ENCODE assay signal across 19 cellular contexts in genomic region chr10:132870426-132870825, GRCh38.
DNase-seq lines count a peak whose midpoint lies in the region; ATAC-seq and TF ChIP-seq lines count a peak whose summit lies in the region.
"Had no signal": no experiment of that assay in that cellular context is flagged by ENCODE, and none has a peak within 500 bp of the region (broad histone marks: within the 10 kb centered on the region; RNA-seq: fewer than 3 reads in every experiment).

No MANE protein-coding gene starts in this region.

- no peak for ATAC-seq in activated naive CD8-positive, alpha-beta T cell treated with anti-CD3 and anti-CD28 coated beads, Interleukin-2, amount 10 ng/mL, durations not matched to agents 7 days and 5 days (ENCODE audit: low read depth)
- ATAC-seq in activated naive CD8-positive, alpha-beta T cell treated with anti-CD3 and anti-CD28 coated beads, Interleukin-2, amount 50 U/mL, for 24 hours = no peak
- ATAC-seq in upper lobe of right lung (no peak), GM21360 (IDR thresholded peaks at IDR 0.05; ENCODE audit: unreplicated experiment) (no peak)

- no peak overlapping the region for H3K4me3 ChIP-seq in upper lobe of right lung
- H3K4me3 ChIP-seq: SK-N-MC had no signal

- peak; percentile 4 for DNase-seq in activated naive CD8-positive, alpha-beta T cell treated with anti-CD3 and anti-CD28 coated beads, Interleukin-2, amount 10 ng/mL, durations not matched to agents 7 days and 5 days
- DNase-seq in activated naive CD8-positive, alpha-beta T cell treated with anti-CD3 and anti-CD28 coated beads, Interleukin-2, amount 50 U/mL, for 24 hours = no peak
- DNase-seq in chondrocyte (ENCODE audit: low spot score) = peak; percentile 50
- peak; percentile 62 for DNase-seq in osteocyte (ENCODE audit: extremely low spot score, unreplicated experiment)
- peak; percentile 23 for DNase-seq in upper lobe of right lung
- no peak for DNase-seq in stimulated activated CD4-positive, alpha-beta T cell treated with anti-CD3 and anti-CD28 coated beads, Interleukin-2, amount 100 ng/mL, for 48 hours
- DNase-seq: DMS53, GDM1, MV-4-11, NCI-H1105 treated with DMSO at 0.1 percent for 48 hours, NCI-H2081 treated with DMSO at 0.1 percent for 48 hours, NCI-H2171 treated with DMSO at 0.1 percent for 48 hours, NCI-H524 treated with DMSO at 0.1 percent for 48 hours, NCI-H82, SHP77 had no signal

- no peak overlapping the region for H3K4me3 Mint-ChIP-seq in activated naive CD8-positive, alpha-beta T cell treated with anti-CD3 and anti-CD28 coated beads, Interleukin-2, amount 10 ng/mL, durations not matched to agents 7 days and 5 days
- no peak overlapping the region for H3K4me3 Mint-ChIP-seq in activated naive CD8-positive, alpha-beta T cell treated with anti-CD3 and anti-CD28 coated beads, Interleukin-2, amount 50 U/mL, for 24 hours
- H3K4me3 Mint-ChIP-seq in chondrocyte (ENCODE audit: unreplicated experiment) (no peak overlapping the region), osteocyte (ENCODE audit: unreplicated experiment) (no peak overlapping the region)
- H3K4me3 Mint-ChIP-seq: IgD-negative memory B cell had no signal

- H3K27ac Mint-ChIP-seq in activated naive CD8-positive, alpha-beta T cell treated with anti-CD3 and anti-CD28 coated beads, Interleukin-2, amount 10 ng/mL, durations not matched to agents 7 days and 5 days = no peak overlapping the region
- H3K27ac Mint-ChIP-seq in activated naive CD8-positive, alpha-beta T cell treated with anti-CD3 and anti-CD28 coated beads, Interleukin-2, amount 50 U/mL, for 24 hours = no peak overlapping the region
- H3K27ac Mint-ChIP-seq in chondrocyte (ENCODE audit: unreplicated experiment) = no peak overlapping the region
- no peak overlapping the region for H3K27ac Mint-ChIP-seq in osteocyte (ENCODE audit: unreplicated experiment)
- H3K27ac Mint-ChIP-seq: IgD-negative memory B cell had no signal

- no peaks in the 10 kb centered on the region for H3K4me1 Mint-ChIP-seq in activated naive CD8-positive, alpha-beta T cell treated with anti-CD3 and anti-CD28 coated beads, Interleukin-2, amount 10 ng/mL, durations not matched to agents 7 days and 5 days
- H3K4me1 Mint-ChIP-seq in activated naive CD8-positive, alpha-beta T cell treated with anti-CD3 and anti-CD28 coated beads, Interleukin-2, amount 50 U/mL, for 24 hours = no peaks in the 10 kb centered on the region
- no peaks in the 10 kb centered on the region for H3K4me1 Mint-ChIP-seq in chondrocyte (ENCODE audit: low read depth)
- no peaks in the 10 kb centered on the region for H3K4me1 Mint-ChIP-seq in osteocyte (ENCODE audit: unreplicated experiment)
- H3K4me1 Mint-ChIP-seq: IgD-negative memory B cell had no signal

- H3K27ac ChIP-seq in upper lobe of right lung = no peak overlapping the region
- H3K27ac ChIP-seq: C4-2B, SK-N-MC had no signal

- no peaks in the 10 kb centered on the region for H3K4me1 ChIP-seq in upper lobe of right lung

- intact Hi-C loops in upper lobe of right lung (cut with DNase I) = no loop called here

- no peaks in the 10 kb centered on the region for H3K9me3 ChIP-seq in upper lobe of right lung

- H3K27me3 ChIP-seq in upper lobe of right lung = peaks cover 9% of the 10 kb centered on the region

- POLR2A ChIA-PET in activated naive CD8-positive, alpha-beta T cell treated with anti-CD3 and anti-CD28 coated beads, Interleukin-2, amount 10 ng/mL, durations not matched to agents 7 days and 5 days (lab: Charles Lee) = no interaction called here

- H3K27me3 Mint-ChIP-seq in activated naive CD8-positive, alpha-beta T cell treated with anti-CD3 and anti-CD28 coated beads, Interleukin-2, amount 10 ng/mL, durations not matched to agents 7 days and 5 days = peaks cover 10% of the 10 kb centered on the region
- H3K27me3 Mint-ChIP-seq in activated naive CD8-positive, alpha-beta T cell treated with anti-CD3 and anti-CD28 coated beads, Interleukin-2, amount 50 U/mL, for 24 hours = peaks cover 14% of the 10 kb centered on the region
- H3K27me3 Mint-ChIP-seq in chondrocyte (ENCODE audit: low read depth) = peaks cover 46% of the 10 kb centered on the region
- H3K27me3 Mint-ChIP-seq in osteocyte (ENCODE audit: unreplicated experiment) = peaks cover 36% of the 10 kb centered on the region

- no peak for TF ChIP-seq CTCF in chondrocyte (IDR thresholded peaks at IDR 0.05)
- no peak for TF ChIP-seq CTCF in osteocyte (IDR thresholded peaks at IDR 0.05)
- TF ChIP-seq CTCF in upper lobe of right lung (IDR thresholded peaks at IDR 0.05) = no peak

- H3K36me3 ChIP-seq in upper lobe of right lung = no peaks in the 10 kb centered on the region

- peaks cover 5% of the 10 kb centered on the region for H3K9me3 Mint-ChIP-seq in activated naive CD8-positive, alpha-beta T cell treated with anti-CD3 and anti-CD28 coated beads, Interleukin-2, amount 10 ng/mL, durations not matched to agents 7 days and 5 days
- H3K9me3 Mint-ChIP-seq in activated naive CD8-positive, alpha-beta T cell treated with anti-CD3 and anti-CD28 coated beads, Interleukin-2, amount 50 U/mL, for 24 hours = no peaks in the 10 kb centered on the region
- peaks cover 18% of the 10 kb centered on the region for H3K9me3 Mint-ChIP-seq in chondrocyte (ENCODE audit: low read depth)
- H3K9me3 Mint-ChIP-seq in osteocyte (ENCODE audit: unreplicated experiment) = no peaks in the 10 kb centered on the region

- no peaks in the 10 kb centered on the region for H3K36me3 Mint-ChIP-seq in activated naive CD8-positive, alpha-beta T cell treated with anti-CD3 and anti-CD28 coated beads, Interleukin-2, amount 10 ng/mL, durations not matched to agents 7 days and 5 days
- H3K36me3 Mint-ChIP-seq in activated naive CD8-positive, alpha-beta T cell treated with anti-CD3 and anti-CD28 coated beads, Interleukin-2, amount 50 U/mL, for 24 hours (ENCODE audit: low read depth) = no peaks in the 10 kb centered on the region
- H3K36me3 Mint-ChIP-seq in chondrocyte (ENCODE audit: low read depth) (peaks cover 4% of the 10 kb centered on the region), osteocyte (ENCODE audit: unreplicated experiment) (no peaks in the 10 kb centered on the region)
- H3K36me3 Mint-ChIP-seq: IgD-negative memory B cell had no signal

Comparison
In these comparisons a context has a peak if more than half of its experiments do, and no peak if none do; other contexts are left out.
1. DNase-seq: peak in activated naive CD8-positive, alpha-beta T cell treated with anti-CD3 and anti-CD28 coated beads, Interleukin-2, amount 10 ng/mL, durations not matched to agents 7 days and 5 days (single experiment), chondrocyte (single experiment), osteocyte (single experiment) and upper lobe of right lung (single experiment); none in activated naive CD8-positive, alpha-beta T cell treated with anti-CD3 and anti-CD28 coated beads, Interleukin-2, amount 50 U/mL, for 24 hours (single experiment) and stimulated activated CD4-positive, alpha-beta T cell treated with anti-CD3 and anti-CD28 coated beads, Interleukin-2, amount 100 ng/mL, for 48 hours (0 of 2).